ENCODE assay signal across 8 cellular contexts in the genomic region with DNA sequence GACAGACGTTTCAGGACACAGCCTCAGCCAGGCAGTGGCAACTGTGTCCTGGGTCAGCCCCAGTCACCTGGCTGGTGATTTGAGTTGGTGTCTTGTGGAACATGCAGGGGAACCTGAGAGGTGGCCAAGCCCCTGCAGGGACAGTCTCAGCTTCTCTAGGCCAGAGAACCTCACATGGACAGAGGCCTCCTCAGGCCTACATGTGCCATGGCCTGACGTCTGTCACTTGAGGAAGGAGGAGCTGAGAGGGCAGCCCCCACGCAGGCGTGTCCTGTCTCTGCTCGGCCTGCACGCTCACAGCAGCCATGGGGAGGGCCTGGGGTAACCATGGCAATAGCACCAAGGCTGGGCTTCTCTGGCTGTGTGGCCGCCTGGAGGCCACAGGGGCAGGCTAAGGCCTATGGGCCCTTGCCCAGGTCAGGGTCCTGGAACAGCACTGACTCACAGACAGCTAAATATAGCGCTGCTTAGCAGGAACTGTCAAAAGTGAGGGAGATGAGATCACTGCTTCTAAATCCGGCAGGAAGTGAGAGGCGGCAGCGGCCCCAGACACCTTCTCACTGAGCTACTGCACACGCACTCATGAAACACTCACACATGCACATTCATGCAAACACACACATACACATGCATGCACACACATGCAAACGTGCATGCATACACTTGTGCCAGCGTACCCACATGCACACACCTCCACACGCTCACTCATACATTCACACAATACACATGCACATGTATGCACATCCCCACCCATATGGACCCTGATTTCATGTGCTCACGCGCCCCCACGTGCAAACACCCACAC. TPM values are rescaled to one million over a fixed set of nuclear protein-coding genes. Genes with fewer than 3 reads are reported as not detected.
A peak's percentile ranks its signal among the peaks of the same experiment; 100 is the strongest.
DNase-seq lines count a peak whose midpoint lies in the region; ATAC-seq and TF ChIP-seq lines count a peak whose summit lies in the region.

No MANE protein-coding gene starts in this region.

- H3K27me3 ChIP-seq in BJ (ENCODE audit: control insufficient read depth, insufficient read depth, low read length), result peaks cover 1% of the 10 kb centered on the region; the same call in 1 of the 2 replicates

- in situ Hi-C loops in astrocyte of the cerebellum (cut with HindIII; ENCODE audit: low sequenced_read_pairs), result no loop called here

- POLR2A ChIA-PET in BJ (lab: Charles Lee), result interaction anchor here (0.5 kb wide), 1 partner anchor 278 kb away, joined by 10 read pairs; no protein-coding TSS in a partner anchor

- peak; percentile 89 for ATAC-seq in GM19372 (IDR thresholded peaks at IDR 0.05; ENCODE audit: low read depth, unreplicated experiment)
- ATAC-seq in HG03460 (IDR thresholded peaks at IDR 0.05; ENCODE audit: unreplicated experiment), result peak; percentile 86

- TF ChIP-seq CTCF in BJ (IDR thresholded peaks at IDR 0.05; ENCODE audit: insufficient read depth, low read depth, low read length), result no peak
- TF ChIP-seq CTCF in astrocyte of the cerebellum (IDR thresholded peaks at IDR 0.05; ENCODE audit: low read depth, low read length, missing control alignments), result no peak

- H3K36me3 ChIP-seq in BJ (ENCODE audit: control insufficient read depth, insufficient read depth, low read length), result no peaks in the 10 kb centered on the region

- H3K4me3 ChIP-seq in BJ (ENCODE audit: low read depth, low read length) (no peak overlapping the region), astrocyte of the cerebellum (ENCODE audit: low read depth, low read length) (no peak overlapping the region)

- CTCF ChIA-PET in BJ (lab: Yijun Ruan, JAX), result interaction anchor here (0.5 to 3.5 kb wide), 5 partner anchors 10 to 220 kb away, joined by 3 to 25 read pairs (median 4); no protein-coding TSS in a partner anchor

- DNase-seq in BJ (ENCODE audit: low read depth), result peak; percentile 26
- peak; percentile 8 for DNase-seq in T-helper 22 cell (ENCODE audit: low read depth)
- peak; percentile 8 for DNase-seq in astrocyte of the cerebellum (ENCODE audit: low read depth)
- peak; percentile 64 for DNase-seq in inferior parietal cortex (ENCODE audit: extremely low spot score)
- peak; percentile 72 to 73 for DNase-seq in stimulated activated CD4-positive, alpha-beta T cell treated with anti-CD3 and anti-CD28 coated beads, Interleukin-15, amount 100 ng/mL, for 48 hours (ENCODE audit: low read depth in 2 of 2)
- no peak for DNase-seq in cerebellar nuclear complex (lab: John Stamatoyannopoulos, UW)

RNA-seq across cellular contexts. Expression of a gene that starts 57.0 kb away (rescaled TPM):
- 132 and 160 TPM in 2 replicates for polyA plus RNA-seq in BJ (2011; rRNA removed)
- 76.4 and 125 TPM in 2 replicates for polyA minus RNA-seq in BJ (2011; rRNA and poly(A)+ RNA removed)

Comparison
In these comparisons a context has a peak if more than half of its experiments do, and no peak if none do; other contexts are left out.
1. DNase-seq: peak in BJ (single experiment), T-helper 22 cell (single experiment), astrocyte of the cerebellum (single experiment), inferior parietal cortex (single experiment) and stimulated activated CD4-positive, alpha-beta T cell treated with anti-CD3 and anti-CD28 coated beads, Interleukin-15, amount 100 ng/mL, for 48 hours (2 of 2); none in cerebellar nuclear complex (0 of 2).